In genomic region chr5:174412941-174413340, GRCh38 we compare ENCODE assay signal across 2 cellular contexts.
TF ChIP-seq lines count a peak whose summit lies in the region.

No MANE protein-coding gene starts in this region.

TF ChIP-seq in SK-N-SH, 30 proteins besides CTCF, POLR2A, EP300 and RAD21 (continued from another document):
- TF ChIP-seq, protein P1, sequence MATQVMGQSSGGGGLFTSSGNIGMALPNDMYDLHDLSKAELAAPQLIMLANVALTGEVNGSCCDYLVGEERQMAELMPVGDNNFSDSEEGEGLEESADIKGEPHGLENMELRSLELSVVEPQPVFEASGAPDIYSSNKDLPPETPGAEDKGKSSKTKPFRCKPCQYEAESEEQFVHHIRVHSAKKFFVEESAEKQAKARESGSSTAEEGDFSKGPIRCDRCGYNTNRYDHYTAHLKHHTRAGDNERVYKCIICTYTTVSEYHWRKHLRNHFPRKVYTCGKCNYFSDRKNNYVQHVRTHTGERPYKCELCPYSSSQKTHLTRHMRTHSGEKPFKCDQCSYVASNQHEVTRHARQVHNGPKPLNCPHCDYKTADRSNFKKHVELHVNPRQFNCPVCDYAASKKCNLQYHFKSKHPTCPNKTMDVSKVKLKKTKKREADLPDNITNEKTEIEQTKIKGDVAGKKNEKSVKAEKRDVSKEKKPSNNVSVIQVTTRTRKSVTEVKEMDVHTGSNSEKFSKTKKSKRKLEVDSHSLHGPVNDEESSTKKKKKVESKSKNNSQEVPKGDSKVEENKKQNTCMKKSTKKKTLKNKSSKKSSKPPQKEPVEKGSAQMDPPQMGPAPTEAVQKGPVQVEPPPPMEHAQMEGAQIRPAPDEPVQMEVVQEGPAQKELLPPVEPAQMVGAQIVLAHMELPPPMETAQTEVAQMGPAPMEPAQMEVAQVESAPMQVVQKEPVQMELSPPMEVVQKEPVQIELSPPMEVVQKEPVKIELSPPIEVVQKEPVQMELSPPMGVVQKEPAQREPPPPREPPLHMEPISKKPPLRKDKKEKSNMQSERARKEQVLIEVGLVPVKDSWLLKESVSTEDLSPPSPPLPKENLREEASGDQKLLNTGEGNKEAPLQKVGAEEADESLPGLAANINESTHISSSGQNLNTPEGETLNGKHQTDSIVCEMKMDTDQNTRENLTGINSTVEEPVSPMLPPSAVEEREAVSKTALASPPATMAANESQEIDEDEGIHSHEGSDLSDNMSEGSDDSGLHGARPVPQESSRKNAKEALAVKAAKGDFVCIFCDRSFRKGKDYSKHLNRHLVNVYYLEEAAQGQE (IDR thresholded peaks at IDR 0.05; ENCODE audit: low read depth, low read length): no peak
- TF ChIP-seq, protein P2, sequence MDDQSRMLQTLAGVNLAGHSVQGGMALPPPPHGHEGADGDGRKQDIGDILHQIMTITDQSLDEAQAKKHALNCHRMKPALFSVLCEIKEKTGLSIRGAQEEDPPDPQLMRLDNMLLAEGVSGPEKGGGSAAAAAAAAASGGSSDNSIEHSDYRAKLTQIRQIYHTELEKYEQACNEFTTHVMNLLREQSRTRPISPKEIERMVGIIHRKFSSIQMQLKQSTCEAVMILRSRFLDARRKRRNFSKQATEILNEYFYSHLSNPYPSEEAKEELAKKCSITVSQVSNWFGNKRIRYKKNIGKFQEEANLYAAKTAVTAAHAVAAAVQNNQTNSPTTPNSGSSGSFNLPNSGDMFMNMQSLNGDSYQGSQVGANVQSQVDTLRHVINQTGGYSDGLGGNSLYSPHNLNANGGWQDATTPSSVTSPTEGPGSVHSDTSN (IDR thresholded peaks at IDR 0.05): peak; percentile 66
- TF ChIP-seq YY1 (IDR thresholded peaks at IDR 0.05; ENCODE audit: low read depth) (no peak), GATA2 (CRISPR knock-in tag; IDR thresholded peaks at IDR 0.05) (no peak), EZH2phosphoT487 (IDR thresholded peaks at IDR 0.05; ENCODE audit: borderline replicate concordance, low read depth) (no peak), USF1 (IDR thresholded peaks at IDR 0.05; ENCODE audit: borderline replicate concordance, low read depth) (no peak), NFIC (IDR thresholded peaks at IDR 0.05; ENCODE audit: borderline replicate concordance) (peak; percentile 45; the same call in 1 of the 2 replicates), MEF2A (IDR thresholded peaks at IDR 0.05; ENCODE audit: borderline replicate concordance, low read depth) (no peak), RFX5 (IDR thresholded peaks at IDR 0.05; ENCODE audit: low read length) (no peak), JUND (IDR thresholded peaks at IDR 0.05) (peak; percentile 15; the same call in 1 of the 2 replicates), FOSL2 (IDR thresholded peaks at IDR 0.05; ENCODE audit: borderline replicate concordance, low read depth) (no peak), RXRA (IDR thresholded peaks at IDR 0.05; ENCODE audit: borderline replicate concordance, low read depth) (no peak), TCF12 (IDR thresholded peaks at IDR 0.05) (peak; percentile 58), TEAD4 (IDR thresholded peaks at IDR 0.05; ENCODE audit: borderline replicate concordance, insufficient read depth) (no peak), NRF1 (IDR thresholded peaks at IDR 0.05; ENCODE audit: low read depth, low read length) (no peak), FOXM1 (IDR thresholded peaks at IDR 0.05; ENCODE audit: low read depth) (no peak)
- TF ChIP-seq, protein P3, sequence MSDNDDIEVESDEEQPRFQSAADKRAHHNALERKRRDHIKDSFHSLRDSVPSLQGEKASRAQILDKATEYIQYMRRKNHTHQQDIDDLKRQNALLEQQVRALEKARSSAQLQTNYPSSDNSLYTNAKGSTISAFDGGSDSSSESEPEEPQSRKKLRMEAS (IDR thresholded peaks at IDR 0.05; ENCODE audit: low read depth): no peak
- TF ChIP-seq, protein P4, sequence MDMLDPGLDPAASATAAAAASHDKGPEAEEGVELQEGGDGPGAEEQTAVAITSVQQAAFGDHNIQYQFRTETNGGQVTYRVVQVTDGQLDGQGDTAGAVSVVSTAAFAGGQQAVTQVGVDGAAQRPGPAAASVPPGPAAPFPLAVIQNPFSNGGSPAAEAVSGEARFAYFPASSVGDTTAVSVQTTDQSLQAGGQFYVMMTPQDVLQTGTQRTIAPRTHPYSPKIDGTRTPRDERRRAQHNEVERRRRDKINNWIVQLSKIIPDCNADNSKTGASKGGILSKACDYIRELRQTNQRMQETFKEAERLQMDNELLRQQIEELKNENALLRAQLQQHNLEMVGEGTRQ (IDR thresholded peaks at IDR 0.05; ENCODE audit: borderline replicate concordance, low read depth, low read length): no peak

TF ChIP-seq in SK-N-SH treated with all-trans-retinoic acid at 6 μM for 48 hours, 23 proteins besides CTCF, POLR2A, EP300 and RAD21 (continued from another document):
- TF ChIP-seq TSHZ2 (CRISPR knock-in tag; IDR thresholded peaks at IDR 0.05) (no peak), TCF4 (CRISPR knock-in tag; IDR thresholded peaks at IDR 0.05; ENCODE audit: borderline replicate concordance) (no peak), TOX (CRISPR knock-in tag; IDR thresholded peaks at IDR 0.05; ENCODE audit: borderline replicate concordance) (no peak), PPARA (CRISPR knock-in tag; IDR thresholded peaks at IDR 0.05; ENCODE audit: borderline replicate concordance) (no peak), OSR1 (CRISPR knock-in tag; IDR thresholded peaks at IDR 0.05) (no peak), ISL1 (CRISPR knock-in tag; IDR thresholded peaks at IDR 0.05) (no peak)
